ENCODE assay signal across 1 cellular context in genomic region chr15:42091753-42092665, GRCh38.
TF ChIP-seq lines count a peak whose summit lies in the region.

No MANE protein-coding gene starts in this region.

TF ChIP-seq in GM23338, 12 proteins besides CTCF, POLR2A, EP300 and RAD21 (continued from another document):
- no peak for TF ChIP-seq ZNF462 (CRISPR knock-in tag; IDR thresholded peaks at IDR 0.05)
- no peak for TF ChIP-seq REST (IDR thresholded peaks at IDR 0.05; ENCODE audit: unreplicated experiment)
- TF ChIP-seq NANOG (IDR thresholded peaks at IDR 0.05; ENCODE audit: borderline replicate concordance): no peak
- TF ChIP-seq CREB1 (CRISPR knock-in tag; IDR thresholded peaks at IDR 0.05; ENCODE audit: low read depth): no peak
- TF ChIP-seq EZH2 (IDR thresholded peaks at IDR 0.05; ENCODE audit: low read depth, unreplicated experiment): no peak
